ENCODE assay signal across 8 cellular contexts in genomic region chr6:43174263-43175112, GRCh38. TPM values are rescaled to one million over a fixed set of nuclear protein-coding genes. Genes with fewer than 3 reads are reported as not detected.
DNase-seq lines count a peak whose midpoint lies in the region; TF ChIP-seq lines count a peak whose summit lies in the region.

No MANE protein-coding gene starts in this region.

- no peak overlapping the region for H2BK120ac ChIP-seq in H9 (ENCODE audit: low read depth, low read length, poor library complexity, severe bottlenecking)

- H3K27me3 ChIP-seq in H9 (ENCODE audit: insufficient read depth, low read length): no peaks in the 10 kb centered on the region

- no peak overlapping the region for H2BK15ac ChIP-seq in H9 (ENCODE audit: low read depth, low read length)

- H3K27ac Mint-ChIP-seq in H9 (peak overlapping the region; percentile 91 to 98 (median 91); a peak in 4 of 7 replicates), nephron progenitor cell (peak overlapping the region; percentile 96)
- H3K27ac Mint-ChIP-seq in stimulated activated naive CD8-positive, alpha-beta T cell treated with anti-CD3 and anti-CD28 coated beads, Interleukin-15, Interleukin-2, amounts not matched to agents 100 ng/mL and 50 ng/mL, for 24 hours: peak overlapping the region; percentile 83

- TF ChIP-seq CTCF in H9 (conservative IDR thresholded peaks at IDR 0.05): no peak; the same call in 2 of the 3 replicates
- TF ChIP-seq CTCF in fibroblast of villous mesenchyme (IDR thresholded peaks at IDR 0.05; ENCODE audit: insufficient read depth, low read depth, low read length): peak; percentile 9
- TF ChIP-seq CTCF in nephron progenitor cell (IDR thresholded peaks at IDR 0.05): no peak

- H3K4me2 ChIP-seq in H9 (ENCODE audit: insufficient read depth, insufficient read length, low read length): peak overlapping the region; percentile 79

- H3K79me2 ChIP-seq in H9 (ENCODE audit: insufficient read depth, low read length): peaks cover 2% of the 10 kb centered on the region; the same call in 1 of the 2 replicates

- H3K9me3 ChIP-seq in ES-I3 (ENCODE audit: control insufficient read depth, insufficient read depth, low read length) (no peaks in the 10 kb centered on the region), H9 (ENCODE audit: control insufficient read depth, low read depth, low read length) (no peaks in the 10 kb centered on the region)

- H3K9me3 Mint-ChIP-seq in H9 (peaks cover 0 to 3% of the 10 kb centered on the region in 2 experiments; a peak in 2 of 5 replicates), nephron progenitor cell (no peaks in the 10 kb centered on the region)
- H3K9me3 Mint-ChIP-seq in stimulated activated naive CD8-positive, alpha-beta T cell treated with anti-CD3 and anti-CD28 coated beads, Interleukin-15, Interleukin-2, amounts not matched to agents 100 ng/mL and 50 ng/mL, for 24 hours: no peaks in the 10 kb centered on the region

- no peak overlapping the region for H2AK5ac ChIP-seq in H9 (ENCODE audit: insufficient read length, low read length)

- no peak overlapping the region for H2AFZ ChIP-seq in H9 (ENCODE audit: low read length)

- H3K27me3 Mint-ChIP-seq in H9 (ENCODE audit: low read depth) (peaks cover 6% of the 10 kb centered on the region), nephron progenitor cell (ENCODE audit: low read depth, poor library complexity) (peaks cover 7% of the 10 kb centered on the region)
- no peaks in the 10 kb centered on the region for H3K27me3 Mint-ChIP-seq in stimulated activated naive CD8-positive, alpha-beta T cell treated with anti-CD3 and anti-CD28 coated beads, Interleukin-15, Interleukin-2, amounts not matched to agents 100 ng/mL and 50 ng/mL, for 24 hours

- H3K23ac ChIP-seq in H9 (ENCODE audit: insufficient read length, low read depth, low read length): no peak overlapping the region

- H3K23me2 ChIP-seq in H9 (ENCODE audit: insufficient read length, low read depth, low read length, poor library complexity, severe bottlenecking): peaks cover 23% of the 10 kb centered on the region

- H3K14ac ChIP-seq in H9 (ENCODE audit: insufficient read depth, low read length): peak overlapping the region; percentile 96; the same call in 1 of the 2 replicates

- no peak overlapping the region for H3T11ph ChIP-seq in H9 (ENCODE audit: low read length)

- DNase-seq in H9 (peak; percentile 99), M059J (ENCODE audit: low read depth) (peak; percentile 100), SHP77 (lab: John Stamatoyannopoulos, UW) (peak; percentile 96 to 99), activated gamma-delta T cell treated with Interleukin-2 at 50 U/mL for 16 hours (peak; percentile 92), fibroblast of villous mesenchyme (ENCODE audit: low read depth) (peak; percentile 99), nephron progenitor cell (peak; percentile 91)

- H4K20me1 ChIP-seq in H9 (ENCODE audit: control insufficient read depth, insufficient read depth, insufficient read length): no peaks in the 10 kb centered on the region

- no peak overlapping the region for H2BK20ac ChIP-seq in H9 (ENCODE audit: low read depth, low read length, poor library complexity, severe bottlenecking)

- H3K79me1 ChIP-seq in H9 (ENCODE audit: insufficient read depth, low read depth, low read length, poor library complexity, severe bottlenecking): peaks cover 4% of the 10 kb centered on the region

- H4K91ac ChIP-seq in H9 (ENCODE audit: insufficient read length, low read depth, low read length): no peak overlapping the region

- H3K18ac ChIP-seq in H9 (ENCODE audit: insufficient read length, low read depth, low read length): peak overlapping the region; percentile 95

- H3K36me3 ChIP-seq in ES-I3 (ENCODE audit: insufficient read depth, low read length): peaks cover 6% of the 10 kb centered on the region

- H3K4me1 ChIP-seq in ES-I3 (ENCODE audit: insufficient read depth, low read length) (peaks cover 16% of the 10 kb centered on the region), H9 (ENCODE audit: insufficient read depth, low read length) (peaks cover 4% of the 10 kb centered on the region; the same call in 1 of the 2 replicates)

- no peak overlapping the region for H2BK5ac ChIP-seq in H9 (ENCODE audit: insufficient read length, low read length)

- WGBS in H9 (ENCODE audit: extremely low coverage, insufficient read length, low lambda C conversion rate): no CpG with 5 or more reads among the region's 32 CpGs

- H3K4ac ChIP-seq in H9 (ENCODE audit: low read depth, low read length): no peak overlapping the region

- peak overlapping the region; percentile 90 for H3K4me3 ChIP-seq in fibroblast of villous mesenchyme (ENCODE audit: low read depth, low read length)

- no peak overlapping the region for H4K5ac ChIP-seq in H9 (ENCODE audit: insufficient read length, low read depth, low read length)

- H3K56ac ChIP-seq in H9 (ENCODE audit: insufficient read length, low read depth, low read length): no peak overlapping the region

- H3K4me1 Mint-ChIP-seq in H9 (peaks cover 31 to 32% of the 10 kb centered on the region in 2 experiments), nephron progenitor cell (peaks cover 53% of the 10 kb centered on the region)
- H3K4me1 Mint-ChIP-seq in stimulated activated naive CD8-positive, alpha-beta T cell treated with anti-CD3 and anti-CD28 coated beads, Interleukin-15, Interleukin-2, amounts not matched to agents 100 ng/mL and 50 ng/mL, for 24 hours (ENCODE audit: low read depth): peaks cover 42% of the 10 kb centered on the region

- no peak overlapping the region for H4K8ac ChIP-seq in H9 (replicated peaks; ENCODE audit: insufficient read length, low read depth, low read length)

- no peak overlapping the region for H3K27ac ChIP-seq in H9 (ENCODE audit: insufficient read length, low read depth, low read length)

- H3K36me3 Mint-ChIP-seq in H9 (ENCODE audit: insufficient read depth in 1 of 3, low read depth in 3 of 3): peaks cover 38 to 55% (median 55%) of the 10 kb centered on the region in 3 experiments
- peaks cover 31% of the 10 kb centered on the region for H3K36me3 Mint-ChIP-seq in nephron progenitor cell (ENCODE audit: low read depth)
- peaks cover 34% of the 10 kb centered on the region for H3K36me3 Mint-ChIP-seq in stimulated activated naive CD8-positive, alpha-beta T cell treated with anti-CD3 and anti-CD28 coated beads, Interleukin-15, Interleukin-2, amounts not matched to agents 100 ng/mL and 50 ng/mL, for 24 hours (ENCODE audit: low read depth)

- H3K4me3 Mint-ChIP-seq in H9 (peak overlapping the region; percentile 99 to 100), nephron progenitor cell (peak overlapping the region; percentile 94)
- H3K4me3 Mint-ChIP-seq in stimulated activated naive CD8-positive, alpha-beta T cell treated with anti-CD3 and anti-CD28 coated beads, Interleukin-15, Interleukin-2, amounts not matched to agents 100 ng/mL and 50 ng/mL, for 24 hours: peak overlapping the region; percentile 95

- H3K9ac ChIP-seq in ES-I3 (ENCODE audit: low read depth, low read length) (peak overlapping the region; percentile 53; the same call in 1 of the 2 replicates), H9 (ENCODE audit: extremely low read depth, insufficient read length, low read length) (no peak overlapping the region)

- H2BK12ac ChIP-seq in H9 (ENCODE audit: insufficient read length, low read depth, low read length): no peak overlapping the region

RNA-seq across cellular contexts. Expression of gene SRF, which starts 3.4 kb away (rescaled TPM):
- total RNA-seq in H9 (2021): 57.5 and 59.7 TPM in 2 replicates
- total RNA-seq in M059J (2014; rRNA removed; shearing (Covaris generic)): 15.6 and 26.5 TPM in 2 replicates
- total RNA-seq in fibroblast of villous mesenchyme: 36.4 and 43.6 TPM in 2 replicates

RNA-seq across cellular contexts. Expression of gene CUL9, which starts 7.5 kb away (rescaled TPM):
- total RNA-seq in H9 (2021) (15.2 and 15.5 TPM in 2 replicates), fibroblast of villous mesenchyme (23.3 and 27.7 TPM in 2 replicates)
- total RNA-seq in M059J (2014; rRNA removed; shearing (Covaris generic)): 14.1 and 21.9 TPM in 2 replicates

RNA-seq across cellular contexts. Expression of gene DNPH1, which starts 54.8 kb away (rescaled TPM):
- 47.0 and 56.2 TPM in 2 replicates for total RNA-seq in H9 (2021)
- total RNA-seq in M059J (2014; rRNA removed; shearing (Covaris generic)): 19.3 and 24.3 TPM in 2 replicates
- 21.6 and 41.9 TPM in 2 replicates for total RNA-seq in fibroblast of villous mesenchyme
